11 cellular contexts compared by ENCODE assay signal in genomic region chr13:50915562-50915961, GRCh38. TPM values are rescaled to one million over a fixed set of nuclear protein-coding genes. Genes with fewer than 3 reads are reported as not detected.
A peak's percentile ranks its signal among the peaks of the same experiment; 100 is the strongest.
DNase-seq lines count a peak whose midpoint lies in the region; ATAC-seq, FAIRE-seq and TF ChIP-seq lines count a peak whose summit lies in the region.
"Had no signal": no experiment of that assay in that cellular context is flagged by ENCODE, and none has a peak within 500 bp of the region (broad histone marks: within the 10 kb centered on the region; RNA-seq: fewer than 3 reads in every experiment).

No MANE protein-coding gene starts in this region.

- H3K9me3 ChIP-seq in ascending aorta = no peaks in the 10 kb centered on the region

- peaks cover 75% of the 10 kb centered on the region for H3K4me1 Mint-ChIP-seq in activated CD4-positive, alpha-beta T cell treated with anti-CD3 and anti-CD28 coated beads, Interleukin-2, amount 10 ng/mL, durations not matched to agents 7 days and 5 days
- H3K4me1 Mint-ChIP-seq in nephron = peaks cover 54% of the 10 kb centered on the region

- H3K4me1 ChIP-seq in ascending aorta = peaks cover 14 to 16% of the 10 kb centered on the region in 2 donors

- H3K27me3 ChIP-seq in ascending aorta = no peaks in the 10 kb centered on the region

- peaks cover 2% of the 10 kb centered on the region for H3K9me3 Mint-ChIP-seq in activated CD4-positive, alpha-beta T cell treated with anti-CD3 and anti-CD28 coated beads, Interleukin-2, amount 10 ng/mL, durations not matched to agents 7 days and 5 days
- peaks cover 6% of the 10 kb centered on the region for H3K9me3 Mint-ChIP-seq in nephron
- H3K9me3 Mint-ChIP-seq: mesothelial cell of epicardium had no signal

- H3K4me3 ChIP-seq in Jurkat, Clone E6-1 (ENCODE audit: low read length) = peak overlapping the region; percentile 27
- H3K4me3 ChIP-seq in ascending aorta = no peak overlapping the region

- peaks cover 39% of the 10 kb centered on the region for H3K36me3 Mint-ChIP-seq in activated CD4-positive, alpha-beta T cell treated with anti-CD3 and anti-CD28 coated beads, Interleukin-2, amount 10 ng/mL, durations not matched to agents 7 days and 5 days (ENCODE audit: low read depth)
- peaks cover 4% of the 10 kb centered on the region for H3K36me3 Mint-ChIP-seq in nephron (ENCODE audit: low read depth)
- H3K36me3 Mint-ChIP-seq: mesothelial cell of epicardium had no signal

- H3K27ac Mint-ChIP-seq in activated CD4-positive, alpha-beta T cell treated with anti-CD3 and anti-CD28 coated beads, Interleukin-2, amount 10 ng/mL, durations not matched to agents 7 days and 5 days = no peak overlapping the region
- H3K27ac Mint-ChIP-seq in nephron = peak overlapping the region; percentile 21 to 86 (median 75)
- H3K27ac Mint-ChIP-seq: mesothelial cell of epicardium had no signal

- H3K4me3 Mint-ChIP-seq in activated CD4-positive, alpha-beta T cell treated with anti-CD3 and anti-CD28 coated beads, Interleukin-2, amount 10 ng/mL, durations not matched to agents 7 days and 5 days = no peak overlapping the region
- no peak overlapping the region for H3K4me3 Mint-ChIP-seq in nephron
- H3K4me3 Mint-ChIP-seq: mesothelial cell of epicardium had no signal

- TF ChIP-seq CTCF in nephron (IDR thresholded peaks at IDR 0.05; ENCODE audit: unreplicated experiment in 3 of 3) (no peak), ascending aorta (IDR thresholded peaks at IDR 0.05) (no peak)

- no peak for DNase-seq in GM12892 (ENCODE audit: insufficient read length)
- peak; percentile 90 for DNase-seq in Jurkat, Clone E6-1 (ENCODE audit: low read depth, low spot score)
- DNase-seq in activated CD4-positive, alpha-beta T cell treated with anti-CD3 and anti-CD28 coated beads, Interleukin-2, amount 10 ng/mL, durations not matched to agents 7 days and 5 days = peak; percentile 20
- no peak for DNase-seq in COLO829 (ENCODE audit: low spot score)
- no peak for DNase-seq in ascending aorta (ENCODE audit: low spot score in 2 of 2)
- DNase-seq: NCI-H1048; stimulated activated CD4-positive, alpha-beta T cell treated with anti-CD3 and anti-CD28 coated beads, Interleukin-4, amount 100 ng/mL, for 4 hours had no signal

- POLR2A ChIA-PET in activated CD4-positive, alpha-beta T cell treated with anti-CD3 and anti-CD28 coated beads, Interleukin-2, amount 10 ng/mL, durations not matched to agents 7 days and 5 days (lab: Charles Lee) = interaction anchor here (0.6 kb wide), 1 partner anchor 496 kb away, joined by 4 read pairs; no protein-coding TSS in a partner anchor

- CTCF ChIA-PET in activated CD4-positive, alpha-beta T cell treated with anti-CD3 and anti-CD28 coated beads, Interleukin-2, amount 10 ng/mL, durations not matched to agents 7 days and 5 days (lab: Charles Lee) = interaction anchor here (0.7 to 2.1 kb wide), 5 partner anchors 20 to 979 kb away, joined by 3 to 10 read pairs (median 4); partner anchors contain the start of gene SPRYD7

- TF ChIP-seq POLR2A in GM12892 (IDR thresholded peaks at IDR 0.05; ENCODE audit: low read depth, low read length) = 0 out of 2 replicates have a peak, but pooled peaks have one; percentile 24

- H3K27ac ChIP-seq in ascending aorta = peak overlapping the region in 1 of 2 donors; percentile 65

- no peaks in the 10 kb centered on the region for H3K27me3 Mint-ChIP-seq in activated CD4-positive, alpha-beta T cell treated with anti-CD3 and anti-CD28 coated beads, Interleukin-2, amount 10 ng/mL, durations not matched to agents 7 days and 5 days
- no peaks in the 10 kb centered on the region for H3K27me3 Mint-ChIP-seq in nephron (ENCODE audit: low read depth)

- peak; percentile 38 for FAIRE-seq in GM12892 (lab: Jason Lieb, UNC)

- ATAC-seq in GM21717 (IDR thresholded peaks at IDR 0.05; ENCODE audit: unreplicated experiment) (no peak), GM18867 (IDR thresholded peaks at IDR 0.05; ENCODE audit: unreplicated experiment) (no peak)

- intact Hi-C loops in ascending aorta (cut with DNase I) = loop anchor here (10.0 kb wide), 1 partner anchor 1539 kb away; the partner anchor contains the start of genes CKAP2 and VPS36

- no peaks in the 10 kb centered on the region for H3K36me3 ChIP-seq in ascending aorta

RNA-seq across cellular contexts. Expression of gene RNASEH2B, which starts 6.0 kb away (rescaled TPM):
- 83.1 TPM for polyA plus RNA-seq in GM12892 (2012; ENCODE audit: missing spikeins)
- polyA plus RNA-seq in Jurkat, Clone E6-1 (2012; ENCODE audit: insufficient read depth, insufficient read length) = 439 TPM
- 100 to 1,000 TPM; 121 to 179 TPM for total RNA-seq in activated CD4-positive, alpha-beta T cell treated with anti-CD3 and anti-CD28 coated beads, Interleukin-2, amount 10 ng/mL, durations not matched to agents 7 days and 5 days
- total RNA-seq in ascending aorta = 60.5 TPM

Comparison
In these comparisons a context has a peak if more than half of its experiments do, and no peak if none do; other contexts are left out.
1. DNase-seq: peak in Jurkat, Clone E6-1 (single experiment) and activated CD4-positive, alpha-beta T cell treated with anti-CD3 and anti-CD28 coated beads, Interleukin-2, amount 10 ng/mL, durations not matched to agents 7 days and 5 days (single experiment); none in GM12892 (single experiment), COLO829 (single experiment) and ascending aorta (0 of 2).